ENCODE assay signal across 29 cellular contexts in genomic region chr15:59326856-59327255, GRCh38.
"Had no signal": no experiment of that assay in that cellular context is flagged by ENCODE, and none has a peak within 500 bp of the region (broad histone marks: within the 10 kb centered on the region; RNA-seq: fewer than 3 reads in every experiment).

No MANE protein-coding gene starts in this region.

- H3K4me3 Mint-ChIP-seq: activated CD4-positive, alpha-beta T cell treated with anti-CD3 and anti-CD28 coated beads, Interleukin-2, amount 10 ng/mL, durations not matched to agents 24 days and 14 days; activated CD8-positive, alpha-beta T cell treated with anti-CD3 and anti-CD28 coated beads for 36 hours; activated naive CD4-positive, alpha-beta T cell treated with anti-CD3 and anti-CD28 coated beads, Interleukin-2, amount 50 U/mL, for 24 hours; activated naive CD8-positive, alpha-beta T cell treated with anti-CD3 and anti-CD28 coated beads, Interleukin-2, amount 10 ng/mL, durations not matched to agents 7 days and 5 days; activated T-cell treated with anti-CD3 and anti-CD28 coated beads, Interleukin-2, amount 50 U/mL, for 72 hours; activated T-helper 17 cell treated with anti-CD3 and anti-CD28 coated beads, Interleukin-2, amount 50 U/mL, for 72 hours; central memory CD8-positive, alpha-beta T cell had no signal

- FAIRE-seq: K562, TTC549 had no signal

- H3K36me3 ChIP-seq: ascending aorta, cardiac muscle cell, Peyer's patch had no signal

- H3K27ac Mint-ChIP-seq: activated CD4-positive, alpha-beta T cell treated with anti-CD3 and anti-CD28 coated beads, Interleukin-2, amount 10 ng/mL, durations not matched to agents 24 days and 14 days; activated CD8-positive, alpha-beta T cell treated with anti-CD3 and anti-CD28 coated beads for 36 hours; activated naive CD4-positive, alpha-beta T cell treated with anti-CD3 and anti-CD28 coated beads, Interleukin-2, amount 50 U/mL, for 24 hours; activated T-cell treated with anti-CD3 and anti-CD28 coated beads, Interleukin-2, amount 50 U/mL, for 72 hours; activated T-helper 17 cell treated with anti-CD3 and anti-CD28 coated beads, Interleukin-2, amount 50 U/mL, for 72 hours had no signal

- ATAC-seq: activated CD8-positive, alpha-beta T cell treated with anti-CD3 and anti-CD28 coated beads for 36 hours; activated T-cell treated with anti-CD3 and anti-CD28 coated beads, Interleukin-2, amount 50 U/mL, for 72 hours; activated T-helper 17 cell treated with anti-CD3 and anti-CD28 coated beads, Interleukin-2, amount 50 U/mL, for 72 hours; K562; PC-3 had no signal

- H3K9me3 ChIP-seq: ascending aorta, Peyer's patch, SJCRH30 had no signal

- H3K27me3 ChIP-seq: ascending aorta, cardiac muscle cell, Peyer's patch, SJCRH30 had no signal

- DNase-seq: activated CD4-positive, alpha-beta T cell treated with anti-CD3 and anti-CD28 coated beads, Interleukin-2, amount 10 ng/mL, durations not matched to agents 24 days and 14 days; activated CD4-positive, alpha-beta T cell treated with anti-CD3 and anti-CD28 coated beads, Interleukin-2, amount 50 U/mL, for 4 hours; activated CD8-positive, alpha-beta T cell treated with anti-CD3 and anti-CD28 coated beads for 36 hours; activated effector memory CD4-positive, alpha-beta T cell treated with anti-CD3 and anti-CD28 coated beads, Interleukin-2, amount 50 U/mL, for 16 hours; activated naive CD4-positive, alpha-beta T cell; activated naive CD8-positive, alpha-beta T cell treated with anti-CD3 and anti-CD28 coated beads, Interleukin-2, amount 10 ng/mL, durations not matched to agents 7 days and 5 days; activated T-cell treated with anti-CD3 and anti-CD28 coated beads, Interleukin-2, amount 50 U/mL, for 1 hour; activated T-cell treated with anti-CD3 and anti-CD28 coated beads, Interleukin-2, amount 50 U/mL, for 72 hours; amygdala; NCI-H1105 treated with DMSO at 0.1 percent for 48 hours; NCI-H1436; NCI-H1694; NCI-H1930; NCI-H2081 treated with DMSO at 0.1 percent for 48 hours; NCI-H226; NCI-H446 treated with DMSO at 0.1 percent for 48 hours; NCI-H524 treated with DMSO at 0.1 percent for 48 hours; PC-3; Peyer's patch; SHP77; SJCRH30 had no signal

- H3K27ac ChIP-seq: ascending aorta, cardiac muscle cell, SJCRH30, SK-N-MC had no signal

- H3K4me3 ChIP-seq: ascending aorta, cardiac muscle cell, K562, Peyer's patch, SJCRH30, SK-N-MC had no signal

- H3K4me1 ChIP-seq: SJCRH30 had no signal

- H3K36me3 Mint-ChIP-seq: activated naive CD4-positive, alpha-beta T cell treated with anti-CD3 and anti-CD28 coated beads, Interleukin-2, amount 50 U/mL, for 24 hours had no signal

- H3K9me3 Mint-ChIP-seq: activated CD4-positive, alpha-beta T cell treated with anti-CD3 and anti-CD28 coated beads, Interleukin-2, amount 10 ng/mL, durations not matched to agents 24 days and 14 days; activated CD8-positive, alpha-beta T cell treated with anti-CD3 and anti-CD28 coated beads for 36 hours; activated naive CD4-positive, alpha-beta T cell treated with anti-CD3 and anti-CD28 coated beads, Interleukin-2, amount 50 U/mL, for 24 hours; activated naive CD8-positive, alpha-beta T cell treated with anti-CD3 and anti-CD28 coated beads, Interleukin-2, amount 10 ng/mL, durations not matched to agents 7 days and 5 days; activated T-cell treated with anti-CD3 and anti-CD28 coated beads, Interleukin-2, amount 50 U/mL, for 72 hours; activated T-helper 17 cell treated with anti-CD3 and anti-CD28 coated beads, Interleukin-2, amount 50 U/mL, for 72 hours; central memory CD8-positive, alpha-beta T cell had no signal

- H3K4me1 Mint-ChIP-seq: activated T-helper 17 cell treated with anti-CD3 and anti-CD28 coated beads, Interleukin-2, amount 50 U/mL, for 72 hours had no signal
